9 cellular contexts compared by ENCODE assay signal in genomic region chr4:73707918-73708577, GRCh38. TPM values are rescaled to one million over a fixed set of nuclear protein-coding genes. Genes with fewer than 3 reads are reported as not detected.
DNase-seq lines count a peak whose midpoint lies in the region; ATAC-seq, FAIRE-seq and TF ChIP-seq lines count a peak whose summit lies in the region.
"Had no signal": no experiment of that assay in that cellular context is flagged by ENCODE, and none has a peak within 500 bp of the region (broad histone marks: within the 10 kb centered on the region; RNA-seq: fewer than 3 reads in every experiment).

No MANE protein-coding gene starts in this region.

- no peaks in the 10 kb centered on the region for H3K27me3 ChIP-seq in ovary

- H3K27ac ChIP-seq in coronary artery (peak overlapping the region in 1 of 2 donors; percentile 48), ovary (no peak overlapping the region)

- H3K9me3 ChIP-seq in ovary, result no peaks in the 10 kb centered on the region

- H3K4me1 Mint-ChIP-seq in activated T-helper 1 cell treated with anti-CD3 and anti-CD28 coated beads, Interleukin-12 subunit alpha, Interleukin-12 subunit beta, Interleukin-2, Interleukin-4 antibody, amounts not matched to agents 30 ng/mL and 10 ng/mL and 1 ng/mL, durations not matched to agents 14 hours and 24 hours and 36 hours (ENCODE audit: low read depth), result peaks cover 14% of the 10 kb centered on the region
- H3K4me1 Mint-ChIP-seq: nephron had no signal

- intact Hi-C loops in ovary (cut with DNase I), result no loop called here
- intact Hi-C loops in activated T-helper 1 cell treated with anti-CD3 and anti-CD28 coated beads, Interleukin-12 subunit alpha, Interleukin-12 subunit beta, Interleukin-2, Interleukin-4 antibody, amounts not matched to agents 30 ng/mL and 10 ng/mL and 1 ng/mL, durations not matched to agents 14 hours and 24 hours and 36 hours (cut with micrococcal nuclease), result no loop called here

- TF ChIP-seq CTCF in coronary artery (IDR thresholded peaks at IDR 0.05) (no peak), ovary (IDR thresholded peaks at IDR 0.05) (no peak), D721Med (IDR thresholded peaks at IDR 0.05; ENCODE audit: insufficient read depth, missing control alignments) (no peak)

- no peaks in the 10 kb centered on the region for H3K4me1 ChIP-seq in ovary (ENCODE audit: insufficient read depth)

- H3K27ac Mint-ChIP-seq in activated T-helper 1 cell treated with anti-CD3 and anti-CD28 coated beads, Interleukin-12 subunit alpha, Interleukin-12 subunit beta, Interleukin-2, Interleukin-4 antibody, amounts not matched to agents 30 ng/mL and 10 ng/mL and 1 ng/mL, durations not matched to agents 14 hours and 24 hours and 36 hours, result no peak overlapping the region
- H3K27ac Mint-ChIP-seq in activated naive CD4-positive, alpha-beta T cell treated with anti-CD3 and anti-CD28 coated beads, Interleukin-2, amount 50 U/mL, for 72 hours, result no peak overlapping the region
- H3K27ac Mint-ChIP-seq: nephron had no signal

- H3K4me3 ChIP-seq in coronary artery, result no peak overlapping the region
- no peak overlapping the region for H3K4me3 ChIP-seq in ovary

- TF ChIP-seq POLR2A in ovary (IDR thresholded peaks at IDR 0.05), result no peak

- H3K36me3 ChIP-seq in ovary, result no peaks in the 10 kb centered on the region

- TF ChIP-seq EP300 in ovary (IDR thresholded peaks at IDR 0.05), result no peak

- no peaks in the 10 kb centered on the region for H3K27me3 Mint-ChIP-seq in activated T-helper 1 cell treated with anti-CD3 and anti-CD28 coated beads, Interleukin-12 subunit alpha, Interleukin-12 subunit beta, Interleukin-2, Interleukin-4 antibody, amounts not matched to agents 30 ng/mL and 10 ng/mL and 1 ng/mL, durations not matched to agents 14 hours and 24 hours and 36 hours (ENCODE audit: insufficient read depth)

- WGBS in ovary, 3 donors, result 26 to 31% (median 29%) methylated on average over 7 of the region's 7 CpGs

- H3K4me3 Mint-ChIP-seq in activated T-helper 1 cell treated with anti-CD3 and anti-CD28 coated beads, Interleukin-12 subunit alpha, Interleukin-12 subunit beta, Interleukin-2, Interleukin-4 antibody, amounts not matched to agents 30 ng/mL and 10 ng/mL and 1 ng/mL, durations not matched to agents 14 hours and 24 hours and 36 hours, result no peak overlapping the region
- H3K4me3 Mint-ChIP-seq: nephron had no signal

- no peak for FAIRE-seq in D721Med (lab: Jason Lieb, UNC)

- DNase-seq in GDM1 (lab: John Stamatoyannopoulos, UW) (peak; percentile 64), MV-4-11 (lab: John Stamatoyannopoulos, UW) (peak; percentile 87), coronary artery (ENCODE audit: low spot score) (peak; percentile 78), ovary (peak; percentile 29 to 65 (median 57)), DMS153 treated with DMSO at 0.1 percent for 48 hours (lab: John Stamatoyannopoulos, UW; ENCODE audit: unreplicated experiment) (no peak), D721Med (ENCODE audit: insufficient read length, low spot score) (no peak)
- DNase-seq in activated T-helper 1 cell treated with anti-CD3 and anti-CD28 coated beads, Interleukin-12 subunit alpha, Interleukin-12 subunit beta, Interleukin-2, Interleukin-4 antibody, amounts not matched to agents 30 ng/mL and 10 ng/mL and 1 ng/mL, durations not matched to agents 14 hours and 24 hours and 36 hours (ENCODE audit: low spot score), result no peak
- no peak for DNase-seq in activated naive CD4-positive, alpha-beta T cell treated with anti-CD3 and anti-CD28 coated beads, Interleukin-2, amount 50 U/mL, for 72 hours (ENCODE audit: low spot score in 2 of 2)

- no peaks in the 10 kb centered on the region for H3K9me3 Mint-ChIP-seq in activated T-helper 1 cell treated with anti-CD3 and anti-CD28 coated beads, Interleukin-12 subunit alpha, Interleukin-12 subunit beta, Interleukin-2, Interleukin-4 antibody, amounts not matched to agents 30 ng/mL and 10 ng/mL and 1 ng/mL, durations not matched to agents 14 hours and 24 hours and 36 hours
- H3K9me3 Mint-ChIP-seq in activated naive CD4-positive, alpha-beta T cell treated with anti-CD3 and anti-CD28 coated beads, Interleukin-2, amount 50 U/mL, for 72 hours, result no peaks in the 10 kb centered on the region
- H3K9me3 Mint-ChIP-seq: nephron had no signal

- H3K36me3 Mint-ChIP-seq in activated T-helper 1 cell treated with anti-CD3 and anti-CD28 coated beads, Interleukin-12 subunit alpha, Interleukin-12 subunit beta, Interleukin-2, Interleukin-4 antibody, amounts not matched to agents 30 ng/mL and 10 ng/mL and 1 ng/mL, durations not matched to agents 14 hours and 24 hours and 36 hours (ENCODE audit: low read depth), result no peaks in the 10 kb centered on the region
- H3K36me3 Mint-ChIP-seq in activated naive CD4-positive, alpha-beta T cell treated with anti-CD3 and anti-CD28 coated beads, Interleukin-2, amount 50 U/mL, for 72 hours, result no peaks in the 10 kb centered on the region

- no peak for ATAC-seq in activated naive CD4-positive, alpha-beta T cell treated with anti-CD3 and anti-CD28 coated beads, Interleukin-2, amount 50 U/mL, for 72 hours

RNA-seq across cellular contexts. Expression of gene CXCL8, which starts 32.3 kb away (rescaled TPM):
- total RNA-seq in ovary, result 10 to 100 TPM in 2 of 7 donors, 1 to 10 TPM in 3, under 1 TPM in 2; 0.48 to 48.3 (median 2.6) TPM
- polyA plus RNA-seq in ovary, result 1 to 10 TPM; 1.2 to 6.6 TPM
- total RNA-seq in activated T-helper 1 cell treated with anti-CD3 and anti-CD28 coated beads, Interleukin-12 subunit alpha, Interleukin-12 subunit beta, Interleukin-2, Interleukin-4 antibody, amounts not matched to agents 30 ng/mL and 10 ng/mL and 1 ng/mL, durations not matched to agents 14 hours and 24 hours and 36 hours, result 10.7 and 13.4 TPM in 2 replicates
- 1 to 10 TPM in 1 of 2 donors, not detected in 1; 2.9 TPM for total RNA-seq in activated naive CD4-positive, alpha-beta T cell treated with anti-CD3 and anti-CD28 coated beads, Interleukin-2, amount 50 U/mL, for 72 hours

Comparison
In these comparisons a context has a peak if more than half of its experiments do, and no peak if none do; other contexts are left out.
1. DNase-seq: peak in GDM1 (single experiment), MV-4-11 (single experiment), coronary artery (single experiment) and ovary (5 of 5); none in DMS153 treated with DMSO at 0.1 percent for 48 hours (single experiment), D721Med (single experiment), activated T-helper 1 cell treated with anti-CD3 and anti-CD28 coated beads, Interleukin-12 subunit alpha, Interleukin-12 subunit beta, Interleukin-2, Interleukin-4 antibody, amounts not matched to agents 30 ng/mL and 10 ng/mL and 1 ng/mL, durations not matched to agents 14 hours and 24 hours and 36 hours (single experiment) and activated naive CD4-positive, alpha-beta T cell treated with anti-CD3 and anti-CD28 coated beads, Interleukin-2, amount 50 U/mL, for 72 hours (0 of 2).